In the genomic region with DNA sequence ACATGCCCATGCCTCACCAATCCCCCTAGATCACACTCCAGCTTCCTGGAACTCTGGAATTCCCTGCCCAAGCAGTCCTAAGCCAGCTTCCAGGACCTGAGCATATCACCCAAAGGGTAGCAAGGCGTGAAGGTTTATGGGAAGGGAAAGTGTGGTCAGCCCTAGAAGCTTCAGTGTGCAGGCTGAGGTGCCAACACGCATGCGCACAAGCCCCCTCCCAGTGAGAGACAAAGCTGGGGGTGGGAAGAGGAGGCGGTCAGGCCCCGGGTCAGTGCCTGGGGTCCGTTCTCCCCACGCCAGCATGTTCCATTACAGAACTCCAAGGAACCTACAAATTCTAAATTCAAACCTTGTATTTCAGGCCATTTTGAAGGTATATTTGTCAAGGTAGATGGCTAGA, we compare ENCODE assay signal across 21 cellular contexts.
"Had no signal": no experiment of that assay in that cellular context is flagged by ENCODE, and none has a peak within 500 bp of the region (broad histone marks: within the 10 kb centered on the region; RNA-seq: fewer than 3 reads in every experiment).

No MANE protein-coding gene starts in this region.

- H3K9me3 ChIP-seq: esophagus muscularis mucosa, gastroesophageal sphincter, left lung, lower lobe of right lung had no signal

- DNase-seq: dermis blood vessel endothelial cell; dorsolateral prefrontal cortex; effector CD4-positive, alpha-beta T cell; effector memory CD4-positive, alpha-beta T cell; foreskin keratinocyte; hypothalamus; immature natural killer cell; left cardiac atrium; left lung; left ventricle myocardium superior; lower lobe of right lung; mesenchymal stem cell; midbrain had no signal

- H3K27ac ChIP-seq: coronary artery, dorsolateral prefrontal cortex, esophagus muscularis mucosa, foreskin keratinocyte, gastroesophageal sphincter, hepatocyte, left lung, lower lobe of right lung had no signal

- ATAC-seq: foreskin keratinocyte, gastroesophageal sphincter, left cardiac atrium, left lung, left ventricle myocardium superior, lower lobe of right lung had no signal

- H3K4me3 ChIP-seq: coronary artery, dorsolateral prefrontal cortex, esophagus muscularis mucosa, gastroesophageal sphincter, hepatocyte, left lung, lower lobe of right lung had no signal

- H3K36me3 ChIP-seq: esophagus muscularis mucosa, gastroesophageal sphincter, left lung, lower lobe of right lung had no signal

- H3K27me3 ChIP-seq: dorsolateral prefrontal cortex, esophagus muscularis mucosa, foreskin keratinocyte, gastroesophageal sphincter, hepatocyte had no signal

- H3K4me1 ChIP-seq: esophagus muscularis mucosa, gastroesophageal sphincter, left lung, lower lobe of right lung had no signal

- FAIRE-seq: colon, endothelial cell of umbilical vein, frontal cortex, keratinocyte had no signal

- H3K4me2 ChIP-seq: hepatocyte had no signal

- H2AFZ ChIP-seq: hepatocyte had no signal
